ENCODE assay signal across 8 cellular contexts in the genomic region with DNA sequence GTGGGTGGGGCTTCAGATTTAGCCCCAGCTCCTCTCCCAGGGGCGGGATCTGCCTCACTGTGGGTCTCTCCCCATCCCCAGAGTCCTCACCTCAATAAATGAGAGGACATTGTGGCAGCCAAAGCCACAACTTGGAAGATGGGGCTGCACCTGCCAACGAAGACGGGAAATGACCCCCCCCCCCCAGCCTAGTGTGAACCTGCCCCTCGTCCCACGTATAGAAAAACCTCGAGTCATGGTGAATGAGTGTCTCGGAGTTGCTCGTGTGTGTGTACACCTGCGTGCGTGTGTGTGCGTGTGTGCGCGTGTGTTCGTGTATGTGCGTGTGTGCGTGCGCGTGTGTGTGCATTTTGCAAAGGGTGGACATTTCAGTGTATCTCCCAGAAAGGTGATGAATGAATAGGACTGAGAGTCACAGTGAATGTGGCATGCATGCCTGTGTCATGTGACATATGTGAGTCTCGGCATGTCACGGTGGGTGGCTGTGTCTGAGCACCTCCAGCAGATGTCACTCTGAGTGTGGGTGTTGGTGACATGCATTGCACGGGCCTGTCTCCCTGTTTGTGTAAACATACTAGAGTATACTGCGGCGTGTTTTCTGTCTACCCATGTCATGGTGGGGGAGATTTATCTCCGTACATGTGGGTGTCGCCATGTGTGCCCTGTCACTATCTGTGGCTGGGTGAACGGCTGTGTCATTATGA.
A peak's percentile ranks its signal among the peaks of the same experiment; 100 is the strongest.
DNase-seq lines count a peak whose midpoint lies in the region; ATAC-seq and TF ChIP-seq lines count a peak whose summit lies in the region.

No MANE protein-coding gene starts in this region.

- ATAC-seq in DND-41 (ENCODE audit: insufficient read depth, low read depth) (peak; percentile 38), HG03135 (IDR thresholded peaks at IDR 0.05; ENCODE audit: unreplicated experiment) (no peak)

- no peaks in the 10 kb centered on the region for H3K27me3 ChIP-seq in DND-41 (ENCODE audit: insufficient read depth, low read length, poor library complexity)

- peaks cover 42% of the 10 kb centered on the region for H3K4me1 ChIP-seq in DND-41 (ENCODE audit: insufficient read depth, low read length)

- H3K36me3 ChIP-seq in DND-41 (ENCODE audit: insufficient read depth, low read length) (peaks cover 22% of the 10 kb centered on the region), KOPT-K1 (ENCODE audit: insufficient read depth, low read length) (peaks cover 19% of the 10 kb centered on the region)

- H4K20me1 ChIP-seq in DND-41 (ENCODE audit: insufficient read depth, low read length): peaks cover 14% of the 10 kb centered on the region

- no peaks in the 10 kb centered on the region for H3K9me3 ChIP-seq in DND-41 (ENCODE audit: insufficient read depth, low read length, severe bottlenecking)
- H3K9me3 ChIP-seq in KOPT-K1 (ENCODE audit: insufficient read depth, low read length, poor library complexity, severe bottlenecking): no peaks in the 10 kb centered on the region

- H3K4me2 ChIP-seq in DND-41 (ENCODE audit: insufficient read depth, low read length): no peak overlapping the region

- peak overlapping the region; percentile 5; the same call in 1 of the 2 replicates for H3K27ac ChIP-seq in DND-41 (ENCODE audit: low read length)
- H3K27ac ChIP-seq in KOPT-K1 (ENCODE audit: low read depth, low read length, poor library complexity, severe bottlenecking): peak overlapping the region; percentile 4

- peak overlapping the region; percentile 74; the same call in 1 of the 2 replicates for H2AFZ ChIP-seq in DND-41 (ENCODE audit: low read depth, low read length)

- no peak overlapping the region for H3K9ac ChIP-seq in DND-41 (ENCODE audit: low read depth, low read length)

- peaks cover 26% of the 10 kb centered on the region for H3K79me2 ChIP-seq in DND-41 (ENCODE audit: insufficient read depth, low read length)

- peak; percentile 62 for TF ChIP-seq CTCF in DND-41 (IDR thresholded peaks at IDR 0.05; ENCODE audit: borderline replicate concordance, extremely low read depth, low read length, poor library complexity, severe bottlenecking)

- H3K4me3 ChIP-seq in DND-41 (ENCODE audit: low read depth in 1 of 2, low read length in 2 of 2): no peak overlapping the region

- peak; percentile 70 for DNase-seq in DND-41
- peak; percentile 62 for DNase-seq in activated CD4-positive, CD25-positive, alpha-beta regulatory T cell treated with anti-CD3 and anti-CD28 coated beads, Interleukin-2, amount 50 U/mL, for 16 hours (ENCODE audit: low read depth, low spot score)
- peak; percentile 44 for DNase-seq in effector CD8-positive, alpha-beta T cell (lab: John Stamatoyannopoulos, UW)
- peak; percentile 79 for DNase-seq in stimulated activated CD4-positive, alpha-beta T cell treated with anti-CD3 and anti-CD28 coated beads, Interleukin-4, amount 100 ng/mL, for 24 hours
- no peak for DNase-seq in 8988T
- no peak for DNase-seq in HPDE6-E6E7 (ENCODE audit: extremely low spot score)

Comparison
In these comparisons a context has a peak if more than half of its experiments do, and no peak if none do; other contexts are left out.
1. DNase-seq: peak in DND-41 (single experiment), activated CD4-positive, CD25-positive, alpha-beta regulatory T cell treated with anti-CD3 and anti-CD28 coated beads, Interleukin-2, amount 50 U/mL, for 16 hours (single experiment), effector CD8-positive, alpha-beta T cell (single experiment) and stimulated activated CD4-positive, alpha-beta T cell treated with anti-CD3 and anti-CD28 coated beads, Interleukin-4, amount 100 ng/mL, for 24 hours (single experiment); none in 8988T (single experiment) and HPDE6-E6E7 (single experiment).